Comparison of ENCODE assay signal across 1 cellular context in the genomic region with DNA sequence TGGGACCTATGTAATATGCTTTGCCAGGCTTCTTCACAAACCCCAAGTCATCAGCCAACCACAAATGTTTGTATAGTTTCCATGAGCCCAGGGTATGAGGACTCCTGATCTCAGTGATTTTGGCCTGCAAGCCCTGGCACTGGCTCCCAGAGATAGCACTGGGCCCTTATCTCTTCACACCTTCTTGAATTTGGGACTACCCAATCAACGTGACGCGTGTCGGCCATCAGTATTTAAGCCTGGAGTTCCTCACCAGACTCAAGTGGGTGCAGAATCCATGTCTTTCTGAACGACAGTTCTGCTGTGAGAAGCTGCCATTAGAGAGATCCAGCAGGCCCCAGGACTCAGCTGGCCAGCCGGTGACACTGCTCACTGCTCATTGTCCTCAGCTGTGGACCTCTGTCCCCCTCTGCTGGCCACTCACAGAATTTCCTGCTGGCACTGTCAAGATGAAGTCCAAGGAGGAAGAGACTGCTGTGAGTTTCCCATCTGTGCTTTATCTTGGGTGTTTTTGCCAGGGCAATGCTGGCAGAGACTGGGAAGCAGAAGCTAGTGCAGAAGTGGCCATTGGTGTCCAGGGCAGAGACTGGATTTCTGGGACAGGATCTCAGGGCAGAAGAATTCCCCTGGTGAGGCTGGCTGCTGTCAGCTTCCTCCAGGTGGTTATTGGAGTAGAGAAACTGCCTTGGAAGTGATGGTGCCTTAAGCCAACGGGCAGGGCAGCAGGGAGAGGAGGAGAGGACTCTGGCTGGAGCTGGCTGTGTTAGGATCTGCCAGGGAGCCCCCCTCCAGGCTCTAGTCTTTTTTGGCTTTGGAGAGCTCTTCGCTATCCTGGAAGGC.
A peak's percentile ranks its signal among the peaks of the same experiment; 100 is the strongest.
TF ChIP-seq lines count a peak whose summit lies in the region.

No MANE protein-coding gene starts in this region.

TF ChIP-seq in K562, 482 proteins besides CTCF, POLR2A, EP300 and RAD21 (continued from another document and continues in another):
- TF ChIP-seq, protein P1, sequence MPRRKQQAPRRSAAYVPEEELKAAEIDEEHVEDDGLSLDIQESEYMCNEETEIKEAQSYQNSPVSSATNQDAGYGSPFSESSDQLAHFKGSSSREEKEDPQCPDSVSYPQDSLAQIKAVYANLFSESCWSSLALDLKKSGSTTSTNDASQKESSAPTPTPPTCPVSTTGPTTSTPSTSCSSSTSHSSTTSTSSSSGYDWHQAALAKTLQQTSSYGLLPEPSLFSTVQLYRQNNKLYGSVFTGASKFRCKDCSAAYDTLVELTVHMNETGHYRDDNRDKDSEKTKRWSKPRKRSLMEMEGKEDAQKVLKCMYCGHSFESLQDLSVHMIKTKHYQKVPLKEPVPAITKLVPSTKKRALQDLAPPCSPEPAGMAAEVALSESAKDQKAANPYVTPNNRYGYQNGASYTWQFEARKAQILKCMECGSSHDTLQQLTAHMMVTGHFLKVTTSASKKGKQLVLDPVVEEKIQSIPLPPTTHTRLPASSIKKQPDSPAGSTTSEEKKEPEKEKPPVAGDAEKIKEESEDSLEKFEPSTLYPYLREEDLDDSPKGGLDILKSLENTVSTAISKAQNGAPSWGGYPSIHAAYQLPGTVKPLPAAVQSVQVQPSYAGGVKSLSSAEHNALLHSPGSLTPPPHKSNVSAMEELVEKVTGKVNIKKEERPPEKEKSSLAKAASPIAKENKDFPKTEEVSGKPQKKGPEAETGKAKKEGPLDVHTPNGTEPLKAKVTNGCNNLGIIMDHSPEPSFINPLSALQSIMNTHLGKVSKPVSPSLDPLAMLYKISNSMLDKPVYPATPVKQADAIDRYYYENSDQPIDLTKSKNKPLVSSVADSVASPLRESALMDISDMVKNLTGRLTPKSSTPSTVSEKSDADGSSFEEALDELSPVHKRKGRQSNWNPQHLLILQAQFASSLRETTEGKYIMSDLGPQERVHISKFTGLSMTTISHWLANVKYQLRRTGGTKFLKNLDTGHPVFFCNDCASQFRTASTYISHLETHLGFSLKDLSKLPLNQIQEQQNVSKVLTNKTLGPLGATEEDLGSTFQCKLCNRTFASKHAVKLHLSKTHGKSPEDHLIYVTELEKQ (CRISPR knock-in tag; IDR thresholded peaks at IDR 0.05) = no peak
- TF ChIP-seq, protein P2, sequence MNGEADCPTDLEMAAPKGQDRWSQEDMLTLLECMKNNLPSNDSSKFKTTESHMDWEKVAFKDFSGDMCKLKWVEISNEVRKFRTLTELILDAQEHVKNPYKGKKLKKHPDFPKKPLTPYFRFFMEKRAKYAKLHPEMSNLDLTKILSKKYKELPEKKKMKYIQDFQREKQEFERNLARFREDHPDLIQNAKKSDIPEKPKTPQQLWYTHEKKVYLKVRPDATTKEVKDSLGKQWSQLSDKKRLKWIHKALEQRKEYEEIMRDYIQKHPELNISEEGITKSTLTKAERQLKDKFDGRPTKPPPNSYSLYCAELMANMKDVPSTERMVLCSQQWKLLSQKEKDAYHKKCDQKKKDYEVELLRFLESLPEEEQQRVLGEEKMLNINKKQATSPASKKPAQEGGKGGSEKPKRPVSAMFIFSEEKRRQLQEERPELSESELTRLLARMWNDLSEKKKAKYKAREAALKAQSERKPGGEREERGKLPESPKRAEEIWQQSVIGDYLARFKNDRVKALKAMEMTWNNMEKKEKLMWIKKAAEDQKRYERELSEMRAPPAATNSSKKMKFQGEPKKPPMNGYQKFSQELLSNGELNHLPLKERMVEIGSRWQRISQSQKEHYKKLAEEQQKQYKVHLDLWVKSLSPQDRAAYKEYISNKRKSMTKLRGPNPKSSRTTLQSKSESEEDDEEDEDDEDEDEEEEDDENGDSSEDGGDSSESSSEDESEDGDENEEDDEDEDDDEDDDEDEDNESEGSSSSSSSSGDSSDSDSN (IDR thresholded peaks at IDR 0.05; ENCODE audit: borderline replicate concordance in 1 of 2, low read depth in 2 of 2, low read length in 2 of 2) = no peak
- TF ChIP-seq ZNF263 (CRISPR knock-in tag; IDR thresholded peaks at IDR 0.05; ENCODE audit: borderline replicate concordance) (no peak; the same call in 1 of the 2 replicates), ARID1B (IDR thresholded peaks at IDR 0.05) (peak; percentile 97), ZNF174 (CRISPR knock-in tag; IDR thresholded peaks at IDR 0.05) (no peak), DDX20 (tag; IDR thresholded peaks at IDR 0.05; ENCODE audit: low read depth) (no peak), ZNF696 (CRISPR knock-in tag; conservative IDR thresholded peaks at IDR 0.05) (no peak), HOXB6 (CRISPR knock-in tag; IDR thresholded peaks at IDR 0.05; ENCODE audit: borderline replicate concordance) (no peak), ILK (tag; IDR thresholded peaks at IDR 0.05; ENCODE audit: borderline replicate concordance, low read depth) (no peak), FOXA3 (CRISPR knock-in tag; conservative IDR thresholded peaks at IDR 0.05 in 1 of 2, IDR thresholded peaks at IDR 0.05 in 1 of 2) (peak in 1 of 2 experiments; percentile 30; a peak in 1 of 4 replicates)
- TF ChIP-seq, protein P3, sequence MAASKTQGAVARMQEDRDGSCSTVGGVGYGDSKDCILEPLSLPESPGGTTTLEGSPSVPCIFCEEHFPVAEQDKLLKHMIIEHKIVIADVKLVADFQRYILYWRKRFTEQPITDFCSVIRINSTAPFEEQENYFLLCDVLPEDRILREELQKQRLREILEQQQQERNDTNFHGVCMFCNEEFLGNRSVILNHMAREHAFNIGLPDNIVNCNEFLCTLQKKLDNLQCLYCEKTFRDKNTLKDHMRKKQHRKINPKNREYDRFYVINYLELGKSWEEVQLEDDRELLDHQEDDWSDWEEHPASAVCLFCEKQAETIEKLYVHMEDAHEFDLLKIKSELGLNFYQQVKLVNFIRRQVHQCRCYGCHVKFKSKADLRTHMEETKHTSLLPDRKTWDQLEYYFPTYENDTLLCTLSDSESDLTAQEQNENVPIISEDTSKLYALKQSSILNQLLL (CRISPR knock-in tag; IDR thresholded peaks at IDR 0.05; ENCODE audit: borderline replicate concordance) = no peak
- TF ChIP-seq, protein P4, sequence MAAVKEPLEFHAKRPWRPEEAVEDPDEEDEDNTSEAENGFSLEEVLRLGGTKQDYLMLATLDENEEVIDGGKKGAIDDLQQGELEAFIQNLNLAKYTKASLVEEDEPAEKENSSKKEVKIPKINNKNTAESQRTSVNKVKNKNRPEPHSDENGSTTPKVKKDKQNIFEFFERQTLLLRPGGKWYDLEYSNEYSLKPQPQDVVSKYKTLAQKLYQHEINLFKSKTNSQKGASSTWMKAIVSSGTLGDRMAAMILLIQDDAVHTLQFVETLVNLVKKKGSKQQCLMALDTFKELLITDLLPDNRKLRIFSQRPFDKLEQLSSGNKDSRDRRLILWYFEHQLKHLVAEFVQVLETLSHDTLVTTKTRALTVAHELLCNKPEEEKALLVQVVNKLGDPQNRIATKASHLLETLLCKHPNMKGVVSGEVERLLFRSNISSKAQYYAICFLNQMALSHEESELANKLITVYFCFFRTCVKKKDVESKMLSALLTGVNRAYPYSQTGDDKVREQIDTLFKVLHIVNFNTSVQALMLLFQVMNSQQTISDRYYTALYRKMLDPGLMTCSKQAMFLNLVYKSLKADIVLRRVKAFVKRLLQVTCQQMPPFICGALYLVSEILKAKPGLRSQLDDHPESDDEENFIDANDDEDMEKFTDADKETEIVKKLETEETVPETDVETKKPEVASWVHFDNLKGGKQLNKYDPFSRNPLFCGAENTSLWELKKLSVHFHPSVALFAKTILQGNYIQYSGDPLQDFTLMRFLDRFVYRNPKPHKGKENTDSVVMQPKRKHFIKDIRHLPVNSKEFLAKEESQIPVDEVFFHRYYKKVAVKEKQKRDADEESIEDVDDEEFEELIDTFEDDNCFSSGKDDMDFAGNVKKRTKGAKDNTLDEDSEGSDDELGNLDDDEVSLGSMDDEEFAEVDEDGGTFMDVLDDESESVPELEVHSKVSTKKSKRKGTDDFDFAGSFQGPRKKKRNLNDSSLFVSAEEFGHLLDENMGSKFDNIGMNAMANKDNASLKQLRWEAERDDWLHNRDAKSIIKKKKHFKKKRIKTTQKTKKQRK (IDR thresholded peaks at IDR 0.05; ENCODE audit: borderline replicate concordance, low read depth, low read length) = no peak
- TF ChIP-seq, protein P5, sequence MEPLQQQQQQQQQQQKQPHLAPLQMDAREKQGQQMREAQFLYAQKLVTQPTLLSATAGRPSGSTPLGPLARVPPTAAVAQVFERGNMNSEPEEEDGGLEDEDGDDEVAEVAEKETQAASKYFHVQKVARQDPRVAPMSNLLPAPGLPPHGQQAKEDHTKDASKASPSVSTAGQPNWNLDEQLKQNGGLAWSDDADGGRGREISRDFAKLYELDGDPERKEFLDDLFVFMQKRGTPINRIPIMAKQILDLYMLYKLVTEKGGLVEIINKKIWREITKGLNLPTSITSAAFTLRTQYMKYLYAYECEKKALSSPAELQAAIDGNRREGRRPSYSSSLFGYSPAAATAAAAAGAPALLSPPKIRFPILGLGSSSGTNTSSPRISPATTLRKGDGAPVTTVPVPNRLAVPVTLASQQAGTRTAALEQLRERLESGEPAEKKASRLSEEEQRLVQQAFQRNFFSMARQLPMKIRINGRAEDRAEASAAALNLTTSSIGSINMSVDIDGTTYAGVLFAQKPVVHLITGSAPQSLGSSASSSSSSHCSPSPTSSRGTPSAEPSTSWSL (CRISPR knock-in tag; IDR thresholded peaks at IDR 0.05; ENCODE audit: borderline replicate concordance) = no peak
- TF ChIP-seq, protein P6, sequence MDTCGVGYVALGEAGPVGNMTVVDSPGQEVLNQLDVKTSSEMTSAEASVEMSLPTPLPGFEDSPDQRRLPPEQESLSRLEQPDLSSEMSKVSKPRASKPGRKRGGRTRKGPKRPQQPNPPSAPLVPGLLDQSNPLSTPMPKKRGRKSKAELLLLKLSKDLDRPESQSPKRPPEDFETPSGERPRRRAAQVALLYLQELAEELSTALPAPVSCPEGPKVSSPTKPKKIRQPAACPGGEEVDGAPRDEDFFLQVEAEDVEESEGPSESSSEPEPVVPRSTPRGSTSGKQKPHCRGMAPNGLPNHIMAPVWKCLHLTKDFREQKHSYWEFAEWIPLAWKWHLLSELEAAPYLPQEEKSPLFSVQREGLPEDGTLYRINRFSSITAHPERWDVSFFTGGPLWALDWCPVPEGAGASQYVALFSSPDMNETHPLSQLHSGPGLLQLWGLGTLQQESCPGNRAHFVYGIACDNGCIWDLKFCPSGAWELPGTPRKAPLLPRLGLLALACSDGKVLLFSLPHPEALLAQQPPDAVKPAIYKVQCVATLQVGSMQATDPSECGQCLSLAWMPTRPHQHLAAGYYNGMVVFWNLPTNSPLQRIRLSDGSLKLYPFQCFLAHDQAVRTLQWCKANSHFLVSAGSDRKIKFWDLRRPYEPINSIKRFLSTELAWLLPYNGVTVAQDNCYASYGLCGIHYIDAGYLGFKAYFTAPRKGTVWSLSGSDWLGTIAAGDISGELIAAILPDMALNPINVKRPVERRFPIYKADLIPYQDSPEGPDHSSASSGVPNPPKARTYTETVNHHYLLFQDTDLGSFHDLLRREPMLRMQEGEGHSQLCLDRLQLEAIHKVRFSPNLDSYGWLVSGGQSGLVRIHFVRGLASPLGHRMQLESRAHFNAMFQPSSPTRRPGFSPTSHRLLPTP (IDR thresholded peaks at IDR 0.05; ENCODE audit: borderline replicate concordance, extremely low read depth, insufficient read length) = no peak
- TF ChIP-seq, protein P7, sequence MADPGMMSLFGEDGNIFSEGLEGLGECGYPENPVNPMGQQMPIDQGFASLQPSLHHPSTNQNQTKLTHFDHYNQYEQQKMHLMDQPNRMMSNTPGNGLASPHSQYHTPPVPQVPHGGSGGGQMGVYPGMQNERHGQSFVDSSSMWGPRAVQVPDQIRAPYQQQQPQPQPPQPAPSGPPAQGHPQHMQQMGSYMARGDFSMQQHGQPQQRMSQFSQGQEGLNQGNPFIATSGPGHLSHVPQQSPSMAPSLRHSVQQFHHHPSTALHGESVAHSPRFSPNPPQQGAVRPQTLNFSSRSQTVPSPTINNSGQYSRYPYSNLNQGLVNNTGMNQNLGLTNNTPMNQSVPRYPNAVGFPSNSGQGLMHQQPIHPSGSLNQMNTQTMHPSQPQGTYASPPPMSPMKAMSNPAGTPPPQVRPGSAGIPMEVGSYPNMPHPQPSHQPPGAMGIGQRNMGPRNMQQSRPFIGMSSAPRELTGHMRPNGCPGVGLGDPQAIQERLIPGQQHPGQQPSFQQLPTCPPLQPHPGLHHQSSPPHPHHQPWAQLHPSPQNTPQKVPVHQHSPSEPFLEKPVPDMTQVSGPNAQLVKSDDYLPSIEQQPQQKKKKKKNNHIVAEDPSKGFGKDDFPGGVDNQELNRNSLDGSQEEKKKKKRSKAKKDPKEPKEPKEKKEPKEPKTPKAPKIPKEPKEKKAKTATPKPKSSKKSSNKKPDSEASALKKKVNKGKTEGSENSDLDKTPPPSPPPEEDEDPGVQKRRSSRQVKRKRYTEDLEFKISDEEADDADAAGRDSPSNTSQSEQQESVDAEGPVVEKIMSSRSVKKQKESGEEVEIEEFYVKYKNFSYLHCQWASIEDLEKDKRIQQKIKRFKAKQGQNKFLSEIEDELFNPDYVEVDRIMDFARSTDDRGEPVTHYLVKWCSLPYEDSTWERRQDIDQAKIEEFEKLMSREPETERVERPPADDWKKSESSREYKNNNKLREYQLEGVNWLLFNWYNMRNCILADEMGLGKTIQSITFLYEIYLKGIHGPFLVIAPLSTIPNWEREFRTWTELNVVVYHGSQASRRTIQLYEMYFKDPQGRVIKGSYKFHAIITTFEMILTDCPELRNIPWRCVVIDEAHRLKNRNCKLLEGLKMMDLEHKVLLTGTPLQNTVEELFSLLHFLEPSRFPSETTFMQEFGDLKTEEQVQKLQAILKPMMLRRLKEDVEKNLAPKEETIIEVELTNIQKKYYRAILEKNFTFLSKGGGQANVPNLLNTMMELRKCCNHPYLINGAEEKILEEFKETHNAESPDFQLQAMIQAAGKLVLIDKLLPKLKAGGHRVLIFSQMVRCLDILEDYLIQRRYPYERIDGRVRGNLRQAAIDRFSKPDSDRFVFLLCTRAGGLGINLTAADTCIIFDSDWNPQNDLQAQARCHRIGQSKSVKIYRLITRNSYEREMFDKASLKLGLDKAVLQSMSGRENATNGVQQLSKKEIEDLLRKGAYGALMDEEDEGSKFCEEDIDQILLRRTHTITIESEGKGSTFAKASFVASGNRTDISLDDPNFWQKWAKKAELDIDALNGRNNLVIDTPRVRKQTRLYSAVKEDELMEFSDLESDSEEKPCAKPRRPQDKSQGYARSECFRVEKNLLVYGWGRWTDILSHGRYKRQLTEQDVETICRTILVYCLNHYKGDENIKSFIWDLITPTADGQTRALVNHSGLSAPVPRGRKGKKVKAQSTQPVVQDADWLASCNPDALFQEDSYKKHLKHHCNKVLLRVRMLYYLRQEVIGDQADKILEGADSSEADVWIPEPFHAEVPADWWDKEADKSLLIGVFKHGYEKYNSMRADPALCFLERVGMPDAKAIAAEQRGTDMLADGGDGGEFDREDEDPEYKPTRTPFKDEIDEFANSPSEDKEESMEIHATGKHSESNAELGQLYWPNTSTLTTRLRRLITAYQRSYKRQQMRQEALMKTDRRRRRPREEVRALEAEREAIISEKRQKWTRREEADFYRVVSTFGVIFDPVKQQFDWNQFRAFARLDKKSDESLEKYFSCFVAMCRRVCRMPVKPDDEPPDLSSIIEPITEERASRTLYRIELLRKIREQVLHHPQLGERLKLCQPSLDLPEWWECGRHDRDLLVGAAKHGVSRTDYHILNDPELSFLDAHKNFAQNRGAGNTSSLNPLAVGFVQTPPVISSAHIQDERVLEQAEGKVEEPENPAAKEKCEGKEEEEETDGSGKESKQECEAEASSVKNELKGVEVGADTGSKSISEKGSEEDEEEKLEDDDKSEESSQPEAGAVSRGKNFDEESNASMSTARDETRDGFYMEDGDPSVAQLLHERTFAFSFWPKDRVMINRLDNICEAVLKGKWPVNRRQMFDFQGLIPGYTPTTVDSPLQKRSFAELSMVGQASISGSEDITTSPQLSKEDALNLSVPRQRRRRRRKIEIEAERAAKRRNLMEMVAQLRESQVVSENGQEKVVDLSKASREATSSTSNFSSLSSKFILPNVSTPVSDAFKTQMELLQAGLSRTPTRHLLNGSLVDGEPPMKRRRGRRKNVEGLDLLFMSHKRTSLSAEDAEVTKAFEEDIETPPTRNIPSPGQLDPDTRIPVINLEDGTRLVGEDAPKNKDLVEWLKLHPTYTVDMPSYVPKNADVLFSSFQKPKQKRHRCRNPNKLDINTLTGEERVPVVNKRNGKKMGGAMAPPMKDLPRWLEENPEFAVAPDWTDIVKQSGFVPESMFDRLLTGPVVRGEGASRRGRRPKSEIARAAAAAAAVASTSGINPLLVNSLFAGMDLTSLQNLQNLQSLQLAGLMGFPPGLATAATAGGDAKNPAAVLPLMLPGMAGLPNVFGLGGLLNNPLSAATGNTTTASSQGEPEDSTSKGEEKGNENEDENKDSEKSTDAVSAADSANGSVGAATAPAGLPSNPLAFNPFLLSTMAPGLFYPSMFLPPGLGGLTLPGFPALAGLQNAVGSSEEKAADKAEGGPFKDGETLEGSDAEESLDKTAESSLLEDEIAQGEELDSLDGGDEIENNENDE (IDR thresholded peaks at IDR 0.05; ENCODE audit: low read depth, low read length) = no peak
